8 cellular contexts compared by ENCODE assay signal in the genomic region with DNA sequence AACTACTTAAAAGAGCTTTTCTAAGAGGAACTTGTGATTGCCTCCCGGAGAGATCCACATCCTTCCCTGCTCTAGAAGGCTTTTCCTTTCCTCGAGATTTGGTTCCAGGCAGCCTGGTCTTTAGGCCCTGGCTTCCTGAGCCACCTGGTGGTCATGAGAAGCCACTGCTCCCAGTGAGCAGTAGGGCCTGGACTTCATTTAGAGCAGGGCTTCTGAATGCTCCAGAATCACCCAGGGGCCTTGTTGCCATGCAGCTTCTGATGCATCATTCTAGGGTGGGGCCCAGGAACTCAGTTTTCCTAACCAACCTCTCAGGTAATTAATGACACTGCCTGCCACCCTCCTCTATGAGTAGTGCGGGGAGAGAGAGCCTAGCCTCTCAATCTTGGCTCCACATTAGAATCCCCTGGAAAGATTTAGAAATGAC. TPM values are rescaled to one million over a fixed set of nuclear protein-coding genes. Genes with fewer than 3 reads are reported as not detected.
DNase-seq lines count a peak whose midpoint lies in the region; ATAC-seq, FAIRE-seq and TF ChIP-seq lines count a peak whose summit lies in the region.

No MANE protein-coding gene starts in this region.

- peak; percentile 56 for TF ChIP-seq CTCF in A549 (IDR thresholded peaks at IDR 0.05)

- no peaks in the 10 kb centered on the region for H3K9me3 ChIP-seq in A549

- CTCF ChIA-PET in A549 (lab: Yijun Ruan, JAX) = interaction anchor here (0.8 to 4.8 kb wide), 18 partner anchors 9 to 643 kb away, joined by 3 to 33 read pairs (median 6); a partner anchor contains a TSS

- peak; percentile 62 to 73 for TF ChIP-seq RAD21 in A549 (conservative IDR thresholded peaks at IDR 0.05 in 1 of 2, IDR thresholded peaks at IDR 0.05 in 1 of 2)

- FAIRE-seq in A549 (lab: Jason Lieb, UNC) (no peak), GM12891 (lab: Jason Lieb, UNC) (peak; percentile 75)

- POLR2A ChIA-PET in A549 (lab: Yijun Ruan, JAX) = no interaction called here

- DNase-seq in A549 (ENCODE audit: low read depth in 1 of 2, low spot score in 1 of 2) (peak; percentile 64 to 68), GM12891 (ENCODE audit: insufficient read length, low spot score) (peak; percentile 44), NCI-H2081 (lab: John Stamatoyannopoulos, UW) (peak; percentile 48 to 59), cerebellum (ENCODE audit: low spot score) (peak; percentile 81), left kidney (ENCODE audit: low read depth, low spot score) (peak; percentile 88)
- DNase-seq in activated CD4-positive, CD25-positive, alpha-beta regulatory T cell (lab: John Stamatoyannopoulos, UW) = peak in 3 of 4 experiments; percentile 8 to 28 (median 18)
- DNase-seq in stimulated activated CD4-positive, alpha-beta T cell treated with anti-CD3 and anti-CD28 coated beads, Interleukin-4, amount 100 ng/mL, for 4 hours = peak; percentile 36 to 41

- peak; percentile 99 for ATAC-seq in A549
- peak; percentile 78 for ATAC-seq in HG02763 (IDR thresholded peaks at IDR 0.05; ENCODE audit: unreplicated experiment)

- TF ChIP-seq POLR2A in A549 (IDR thresholded peaks at IDR 0.05; ENCODE audit: low read length) (no peak), GM12891 (IDR thresholded peaks at IDR 0.05; ENCODE audit: low read depth, low read length) (no peak)

- H3K4me3 ChIP-seq in A549 = no peak overlapping the region

- no peak overlapping the region for H3K4me2 ChIP-seq in A549

- no peak overlapping the region for H3K27ac ChIP-seq in A549

- no peaks in the 10 kb centered on the region for H3K4me1 ChIP-seq in A549

- WGBS in A549 (ENCODE audit: missing lambda C conversion rate) = 0% methylated on average over 2 of the region's 3 CpGs

- TF ChIP-seq EP300 in A549 (IDR thresholded peaks at IDR 0.05) = no peak

TF ChIP-seq in A549, 52 proteins besides CTCF, POLR2A, EP300 and RAD21:
- TF ChIP-seq, protein P1, sequence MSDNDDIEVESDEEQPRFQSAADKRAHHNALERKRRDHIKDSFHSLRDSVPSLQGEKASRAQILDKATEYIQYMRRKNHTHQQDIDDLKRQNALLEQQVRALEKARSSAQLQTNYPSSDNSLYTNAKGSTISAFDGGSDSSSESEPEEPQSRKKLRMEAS (IDR thresholded peaks at IDR 0.05) = no peak
- TF ChIP-seq ZC3H11A (IDR thresholded peaks at IDR 0.05) = no peak
- TF ChIP-seq KDM1A (IDR thresholded peaks at IDR 0.05; ENCODE audit: low read depth) = no peak
- TF ChIP-seq RARB (CRISPR knock-in tag; IDR thresholded peaks at IDR 0.05) = no peak
- no peak for TF ChIP-seq JUN (IDR thresholded peaks at IDR 0.05)
- no peak for TF ChIP-seq MYC (IDR thresholded peaks at IDR 0.05; ENCODE audit: borderline replicate concordance, low read length)
- no peak for TF ChIP-seq HOXB5 (CRISPR knock-in tag; IDR thresholded peaks at IDR 0.05)
- TF ChIP-seq SMC3 (IDR thresholded peaks at IDR 0.05) = peak; percentile 69
TF ChIP-seq in A549: peak in this region for 1.

TF ChIP-seq in GM12891, 5 proteins besides CTCF, POLR2A, EP300 and RAD21:
- TF ChIP-seq PAX5 (IDR thresholded peaks at IDR 0.05; ENCODE audit: insufficient read depth, low read length, severe bottlenecking) (no peak), POU2F2 (IDR thresholded peaks at IDR 0.05; ENCODE audit: low read depth, low read length) (no peak), POLR2AphosphoS5 (IDR thresholded peaks at IDR 0.05; ENCODE audit: low read depth, low read length) (no peak), SPI1 (IDR thresholded peaks at IDR 0.05; ENCODE audit: low read depth, low read length) (no peak), TAF1 (IDR thresholded peaks at IDR 0.05; ENCODE audit: low read depth, low read length) (no peak)

RNA-seq across cellular contexts. Expression of a gene that starts 29.6 kb away (rescaled TPM):
- polyA plus RNA-seq in A549 (2011; rRNA removed) = 53.8 and 76.8 TPM in 2 replicates
- polyA plus RNA-seq in A549 (2012; cell fraction: cytosol; rRNA removed) = 70.4 and 74.2 TPM in 2 replicates
- polyA plus RNA-seq in A549 (2012; cell fraction: nucleus; rRNA removed) = 43.2 and 51.1 TPM in 2 replicates
- 117 to 121 TPM (median 120 TPM) in 3 replicates for polyA plus RNA-seq in A549 (2017; fragmentation: RNase III; extraction: RNeasy Plus Mini Kit Qiagen cat#74134 plus additional on column Dnase treatment)
- 20.3 and 20.7 TPM in 2 replicates for polyA minus RNA-seq in A549 (2011; rRNA and poly(A)+ RNA removed)
- 88.4 TPM for polyA plus RNA-seq in GM12891 (2012; ENCODE audit: low read depth, missing spikeins)
- total RNA-seq in cerebellum = 66.7 TPM

Comparison
In these comparisons a context has a peak if more than half of its experiments do, and no peak if none do; other contexts are left out.
1. DNase-seq: peak in every context shown above with its lines; median percentile 88 in left kidney; 81 in cerebellum; 66 in A549; 54 in NCI-H2081; 44 in GM12891; 38 in stimulated activated CD4-positive, alpha-beta T cell treated with anti-CD3 and anti-CD28 coated beads, Interleukin-4, amount 100 ng/mL, for 4 hours; 18 in activated CD4-positive, CD25-positive, alpha-beta regulatory T cell.